10 cellular contexts compared by ENCODE assay signal in genomic region chr16:81552743-81553079, GRCh38.
DNase-seq lines count a peak whose midpoint lies in the region; ATAC-seq and TF ChIP-seq lines count a peak whose summit lies in the region.
"Had no signal": no experiment of that assay in that cellular context is flagged by ENCODE, and none has a peak within 500 bp of the region (broad histone marks: within the 10 kb centered on the region; RNA-seq: fewer than 3 reads in every experiment).

No MANE protein-coding gene starts in this region.

- no peaks in the 10 kb centered on the region for H3K27me3 Mint-ChIP-seq in activated T-cell treated with anti-CD3 and anti-CD28 coated beads, Interleukin-2, amount 50 U/mL, for 24 hours
- no peaks in the 10 kb centered on the region for H3K27me3 Mint-ChIP-seq in activated T-cell treated with anti-CD3 and anti-CD28 coated beads, Interleukin-2, amount 50 U/mL, for 72 hours (ENCODE audit: low read depth)
- H3K27me3 Mint-ChIP-seq in dendritic cell treated with granulocyte-macrophage colony-stimulating factor and Interleukin-4, amounts not matched to agents 40 ng/mL and 50 ng/mL, for 4 days, result no peaks in the 10 kb centered on the region
- no peaks in the 10 kb centered on the region for H3K27me3 Mint-ChIP-seq in naive thymus-derived CD4-positive, alpha-beta T cell

- POLR2A ChIA-PET in naive thymus-derived CD4-positive, alpha-beta T cell (lab: Charles Lee), result no interaction called here

- H3K4me3 ChIP-seq in mesenchymal stem cell (ENCODE audit: insufficient read depth in 1 of 2, low read depth in 1 of 2, low read length in 2 of 2) (no peak overlapping the region), transverse colon (no peak overlapping the region)
- H3K4me3 ChIP-seq in naive thymus-derived CD4-positive, alpha-beta T cell (ENCODE audit: low read length), result no peak overlapping the region

- no peak overlapping the region for H2AFZ ChIP-seq in mesenchymal stem cell (ENCODE audit: low read depth, low read length)

- H3K9me3 Mint-ChIP-seq in activated T-cell treated with anti-CD3 and anti-CD28 coated beads, Interleukin-2, amount 50 U/mL, for 24 hours, result no peaks in the 10 kb centered on the region
- H3K9me3 Mint-ChIP-seq in activated T-cell treated with anti-CD3 and anti-CD28 coated beads, Interleukin-2, amount 50 U/mL, for 72 hours, result no peaks in the 10 kb centered on the region
- no peaks in the 10 kb centered on the region for H3K9me3 Mint-ChIP-seq in dendritic cell treated with granulocyte-macrophage colony-stimulating factor and Interleukin-4, amounts not matched to agents 40 ng/mL and 50 ng/mL, for 4 days
- H3K9me3 Mint-ChIP-seq in naive thymus-derived CD4-positive, alpha-beta T cell, result peaks cover 0 to 3% (median 0%) of the 10 kb centered on the region in 11 donors

- H3K27ac Mint-ChIP-seq in activated T-cell treated with anti-CD3 and anti-CD28 coated beads, Interleukin-2, amount 50 U/mL, for 24 hours, result peak overlapping the region; percentile 58
- no peak overlapping the region for H3K27ac Mint-ChIP-seq in activated T-cell treated with anti-CD3 and anti-CD28 coated beads, Interleukin-2, amount 50 U/mL, for 72 hours
- H3K27ac Mint-ChIP-seq in dendritic cell treated with granulocyte-macrophage colony-stimulating factor and Interleukin-4, amounts not matched to agents 40 ng/mL and 50 ng/mL, for 4 days, result peak overlapping the region; percentile 70
- no peak overlapping the region for H3K27ac Mint-ChIP-seq in naive thymus-derived CD4-positive, alpha-beta T cell

- H2BK5ac ChIP-seq in mesenchymal stem cell (ENCODE audit: low read depth, low read length, poor library complexity, severe bottlenecking), result no peak overlapping the region

- TF ChIP-seq CTCF in transverse colon (IDR thresholded peaks at IDR 0.05), result no peak

- no peak overlapping the region for H2AK5ac ChIP-seq in mesenchymal stem cell (ENCODE audit: low read length, severe bottlenecking)

- no peak overlapping the region for H3K23ac ChIP-seq in mesenchymal stem cell (ENCODE audit: low read length in 2 of 2)

- peak overlapping the region; percentile 43 for H3K9ac ChIP-seq in mesenchymal stem cell (ENCODE audit: low read length)

- peaks cover 3% of the 10 kb centered on the region for H3K36me3 Mint-ChIP-seq in activated T-cell treated with anti-CD3 and anti-CD28 coated beads, Interleukin-2, amount 50 U/mL, for 24 hours (ENCODE audit: low read depth)
- peaks cover 0 to 2% of the 10 kb centered on the region in 2 donors for H3K36me3 Mint-ChIP-seq in activated T-cell treated with anti-CD3 and anti-CD28 coated beads, Interleukin-2, amount 50 U/mL, for 72 hours (ENCODE audit: insufficient read depth in 2 of 2)
- H3K36me3 Mint-ChIP-seq in dendritic cell treated with granulocyte-macrophage colony-stimulating factor and Interleukin-4, amounts not matched to agents 40 ng/mL and 50 ng/mL, for 4 days (ENCODE audit: low read depth), result peaks cover 50% of the 10 kb centered on the region
- peaks cover 0 to 26% (median 13%) of the 10 kb centered on the region in 5 donors for H3K36me3 Mint-ChIP-seq in naive thymus-derived CD4-positive, alpha-beta T cell

- H4K91ac ChIP-seq in mesenchymal stem cell (ENCODE audit: low read length), result peak overlapping the region; percentile 22

- no peak overlapping the region for H3K4ac ChIP-seq in mesenchymal stem cell (ENCODE audit: low read depth in 1 of 2, low read length in 2 of 2)

- H2BK15ac ChIP-seq in mesenchymal stem cell (ENCODE audit: low read depth, poor library complexity, severe bottlenecking), result no peak overlapping the region

- TF ChIP-seq EP300 in transverse colon (IDR thresholded peaks at IDR 0.05; ENCODE audit: low read depth), result no peak

- H3K79me1 ChIP-seq in mesenchymal stem cell (replicated peaks; ENCODE audit: low read length, poor library complexity, severe bottlenecking), result peaks cover 55% of the 10 kb centered on the region

- H2BK12ac ChIP-seq in mesenchymal stem cell (ENCODE audit: low read length in 2 of 2), result no peak overlapping the region

- no peak for TF ChIP-seq POLR2A in transverse colon (IDR thresholded peaks at IDR 0.05)

- DNase-seq in activated T-cell treated with anti-CD3 and anti-CD28 coated beads, Interleukin-2, amount 50 U/mL, for 24 hours, result no peak
- no peak for DNase-seq in activated T-cell treated with anti-CD3 and anti-CD28 coated beads, Interleukin-2, amount 50 U/mL, for 72 hours
- DNase-seq in mesenchymal stem cell, result no peak
- no peak for DNase-seq in transverse colon
- no peak for DNase-seq in mucosa of gallbladder (ENCODE audit: low spot score)
- no peak for DNase-seq in naive thymus-derived CD4-positive, alpha-beta T cell
- DNase-seq: KBM-7, NCI-H146 had no signal

- WGBS in mesenchymal stem cell, result 100% methylated on average over 1 of the region's 1 CpG
- WGBS in transverse colon (ENCODE audit: low coverage in 1 of 2), 2 donors, result 69% methylated on average over 1 of the region's 1 CpG; no CpG with 5 or more reads in 1 of the 2 donors

- H2BK120ac ChIP-seq in mesenchymal stem cell (ENCODE audit: low read depth, low read length), result no peak overlapping the region

- no peaks in the 10 kb centered on the region for H3K27me3 ChIP-seq in mesenchymal stem cell (ENCODE audit: control insufficient read depth in 1 of 2, insufficient read depth in 1 of 2, low read length in 2 of 2)
- H3K27me3 ChIP-seq in transverse colon, result no peaks in the 10 kb centered on the region
- no peaks in the 10 kb centered on the region for H3K27me3 ChIP-seq in naive thymus-derived CD4-positive, alpha-beta T cell (ENCODE audit: control insufficient read depth in 2 of 2, insufficient read depth in 2 of 2, low read length in 2 of 2)

- H4K8ac ChIP-seq in mesenchymal stem cell (ENCODE audit: low read length), result no peak overlapping the region

- no peak overlapping the region for H3K27ac ChIP-seq in mesenchymal stem cell (ENCODE audit: low read length, poor library complexity, severe bottlenecking)
- peak overlapping the region; percentile 6 to 53 (median 14) for H3K27ac ChIP-seq in transverse colon
- no peak overlapping the region for H3K27ac ChIP-seq in naive thymus-derived CD4-positive, alpha-beta T cell (ENCODE audit: low read depth, low read length)

- H3K4me2 ChIP-seq in mesenchymal stem cell (ENCODE audit: low read length, poor library complexity, severe bottlenecking), result no peak overlapping the region

- peaks cover 33% of the 10 kb centered on the region for H3K4me1 ChIP-seq in mesenchymal stem cell (ENCODE audit: control insufficient read depth, insufficient read depth, low read depth, low read length)
- H3K4me1 ChIP-seq in transverse colon, result peaks cover 18 to 58% (median 36%) of the 10 kb centered on the region in 4 donors
- no peaks in the 10 kb centered on the region for H3K4me1 ChIP-seq in naive thymus-derived CD4-positive, alpha-beta T cell (ENCODE audit: control insufficient read depth in 2 of 2, insufficient read depth in 2 of 2, low read length in 2 of 2)

- CTCF ChIA-PET in naive thymus-derived CD4-positive, alpha-beta T cell (lab: Charles Lee), result no interaction called here

- H3K14ac ChIP-seq in mesenchymal stem cell (ENCODE audit: low read length in 2 of 2), result no peak overlapping the region

- H3K18ac ChIP-seq in mesenchymal stem cell (ENCODE audit: low read depth in 1 of 2, low read length in 2 of 2), result no peak overlapping the region

- H3K4me1 Mint-ChIP-seq in activated T-cell treated with anti-CD3 and anti-CD28 coated beads, Interleukin-2, amount 50 U/mL, for 24 hours (ENCODE audit: low read depth), result peaks cover 53% of the 10 kb centered on the region
- peaks cover 40% of the 10 kb centered on the region for H3K4me1 Mint-ChIP-seq in activated T-cell treated with anti-CD3 and anti-CD28 coated beads, Interleukin-2, amount 50 U/mL, for 72 hours (ENCODE audit: low read depth)
- H3K4me1 Mint-ChIP-seq in dendritic cell treated with granulocyte-macrophage colony-stimulating factor and Interleukin-4, amounts not matched to agents 40 ng/mL and 50 ng/mL, for 4 days (ENCODE audit: low read depth), result peaks cover 94% of the 10 kb centered on the region
- H3K4me1 Mint-ChIP-seq in naive thymus-derived CD4-positive, alpha-beta T cell, result peaks cover 23 to 61% (median 41%) of the 10 kb centered on the region in 7 donors

- intact Hi-C loops in dendritic cell treated with granulocyte-macrophage colony-stimulating factor and Interleukin-4, amounts not matched to agents 40 ng/mL and 50 ng/mL, for 4 days (cut with micrococcal nuclease), result no loop called here
- intact Hi-C loops in transverse colon (cut with DNase I; ENCODE audit: low total_unique reads), result no loop called here
- intact Hi-C loops in naive thymus-derived CD4-positive, alpha-beta T cell (cut with micrococcal nuclease), result no loop called here

- H3K4me3 Mint-ChIP-seq in activated T-cell treated with anti-CD3 and anti-CD28 coated beads, Interleukin-2, amount 50 U/mL, for 24 hours, result no peak overlapping the region
- no peak overlapping the region for H3K4me3 Mint-ChIP-seq in activated T-cell treated with anti-CD3 and anti-CD28 coated beads, Interleukin-2, amount 50 U/mL, for 72 hours
- H3K4me3 Mint-ChIP-seq in dendritic cell treated with granulocyte-macrophage colony-stimulating factor and Interleukin-4, amounts not matched to agents 40 ng/mL and 50 ng/mL, for 4 days, result no peak overlapping the region
- H3K4me3 Mint-ChIP-seq in naive thymus-derived CD4-positive, alpha-beta T cell, result no peak overlapping the region

- H3K36me3 ChIP-seq in mesenchymal stem cell (ENCODE audit: control insufficient read depth in 1 of 2, insufficient read depth in 2 of 2, low read depth in 1 of 2, low read length in 2 of 2), result no peaks in the 10 kb centered on the region
- H3K36me3 ChIP-seq in transverse colon, result no peaks in the 10 kb centered on the region
- H3K36me3 ChIP-seq in naive thymus-derived CD4-positive, alpha-beta T cell (ENCODE audit: control insufficient read depth in 2 of 3, insufficient read depth in 3 of 3, low read length in 3 of 3), result no peaks in the 10 kb centered on the region

- H3K9me3 ChIP-seq in mesenchymal stem cell (ENCODE audit: control insufficient read depth, low read length) (no peaks in the 10 kb centered on the region), transverse colon (no peaks in the 10 kb centered on the region)
- H3K9me3 ChIP-seq in naive thymus-derived CD4-positive, alpha-beta T cell (ENCODE audit: control insufficient read depth in 2 of 3, low read length in 3 of 3), result no peaks in the 10 kb centered on the region

- ATAC-seq in activated T-cell treated with anti-CD3 and anti-CD28 coated beads, Interleukin-2, amount 50 U/mL, for 72 hours (replicated peaks in 1 of 2), result no peak
- ATAC-seq in naive thymus-derived CD4-positive, alpha-beta T cell, result no peak
- no peak for ATAC-seq in HG03439 (IDR thresholded peaks at IDR 0.05; ENCODE audit: unreplicated experiment)

- in situ Hi-C loops in transverse colon (cut with MboI; ENCODE audit: low pct_ligation_motif_present in 1 of 4, low pct_unique_long_range_greater_than_20kb in 1 of 4, low sequenced_read_pairs in 3 of 4), result no loop called here

Comparison
In these comparisons a context has a peak if more than half of its experiments do, and no peak if none do; other contexts are left out.
1. H3K27ac Mint-ChIP-seq: peak in activated T-cell treated with anti-CD3 and anti-CD28 coated beads, Interleukin-2, amount 50 U/mL, for 24 hours (single experiment) and dendritic cell treated with granulocyte-macrophage colony-stimulating factor and Interleukin-4, amounts not matched to agents 40 ng/mL and 50 ng/mL, for 4 days (single experiment); none in activated T-cell treated with anti-CD3 and anti-CD28 coated beads, Interleukin-2, amount 50 U/mL, for 72 hours (single experiment) and naive thymus-derived CD4-positive, alpha-beta T cell (0 of 9).
2. H3K27ac ChIP-seq: peak in transverse colon (4 of 4); none in mesenchymal stem cell (single experiment) and naive thymus-derived CD4-positive, alpha-beta T cell (single experiment).